Comparison of ENCODE assay signal across 8 cellular contexts in the genomic region with DNA sequence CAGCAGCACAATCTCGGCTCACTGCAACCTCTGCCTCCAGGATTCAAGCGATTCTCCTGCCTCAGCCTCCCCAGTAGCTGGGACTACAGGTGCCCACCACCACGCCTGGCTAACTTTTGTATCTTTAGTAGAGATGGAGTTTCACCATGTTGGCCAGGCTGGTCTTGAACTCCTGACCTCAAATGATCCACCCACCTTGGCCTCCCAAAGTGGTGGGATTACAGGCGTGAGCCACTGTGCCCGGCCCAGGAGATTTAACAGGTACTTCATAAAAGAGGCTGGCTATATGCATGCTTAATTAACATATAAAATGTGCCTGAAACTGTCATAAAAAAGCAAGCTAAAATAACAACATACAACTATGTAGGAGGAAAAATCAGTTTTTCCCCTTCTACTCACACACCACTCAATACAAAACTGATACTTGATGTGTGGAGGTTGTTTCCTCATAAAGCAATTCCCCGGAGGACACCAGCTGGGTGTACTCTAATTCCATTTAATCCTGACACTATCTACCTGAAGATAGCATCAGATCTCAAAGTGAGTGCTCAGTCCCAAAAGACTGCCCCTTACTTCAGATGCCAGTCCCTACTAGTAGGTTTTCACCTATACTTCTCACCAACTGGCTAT. TPM values are rescaled to one million over a fixed set of nuclear protein-coding genes. Genes with fewer than 3 reads are reported as not detected.
DNase-seq lines count a peak whose midpoint lies in the region; ATAC-seq and TF ChIP-seq lines count a peak whose summit lies in the region.
"Not testable (repeated sequence)": the region's sequence is repeated elsewhere in the genome, so short reads cannot be mapped to it uniquely, and the experiment has no call there.

No MANE protein-coding gene starts in this region.

- POLR2A ChIA-PET in GM10248 (lab: Yijun Ruan, JAX): interaction anchor here (0.7 kb wide), 1 partner anchor 9 kb away, joined by 3 read pairs; no protein-coding TSS in a partner anchor
- POLR2A ChIA-PET in activated CD8-positive, alpha-beta T cell treated with anti-CD3 and anti-CD28 coated beads for 36 hours (lab: Charles Lee): interaction anchor here (0.7 to 1.0 kb wide), 2 partner anchors 26 to 29 kb away, joined by 3 read pairs; no protein-coding TSS in a partner anchor

- not testable (repeated sequence) for TF ChIP-seq CTCF in GM10248 (IDR thresholded peaks at IDR 0.05; ENCODE audit: control extremely low read depth, extremely low read depth, low read depth, missing control alignments); activated CD8-positive, alpha-beta T cell treated with anti-CD3 and anti-CD28 coated beads for 36 hours (IDR thresholded peaks at IDR 0.05); chondrocyte (IDR thresholded peaks at IDR 0.05)

- DNase-seq in GM10248 (ENCODE audit: extremely low spot score): peak; percentile 22
- peak; percentile 0 for DNase-seq in NCI-H69 (lab: John Stamatoyannopoulos, UW)
- not testable (repeated sequence) for DNase-seq in activated CD8-positive, alpha-beta T cell treated with anti-CD3 and anti-CD28 coated beads for 36 hours; chondrocyte (ENCODE audit: low spot score)

- H3K4me3 Mint-ChIP-seq in activated CD8-positive, alpha-beta T cell treated with anti-CD3 and anti-CD28 coated beads for 36 hours; chondrocyte (ENCODE audit: unreplicated experiment): not testable (repeated sequence)

- intact Hi-C loops in activated CD8-positive, alpha-beta T cell treated with anti-CD3 and anti-CD28 coated beads for 36 hours (cut with micrococcal nuclease): not testable (repeated sequence)

- peak overlapping the region; percentile 9 for H3K27ac Mint-ChIP-seq in activated CD8-positive, alpha-beta T cell treated with anti-CD3 and anti-CD28 coated beads for 36 hours
- H3K27ac Mint-ChIP-seq in chondrocyte (ENCODE audit: unreplicated experiment): peak overlapping the region; percentile 32

- peaks cover 47% of the 10 kb centered on the region for H3K4me1 Mint-ChIP-seq in activated CD8-positive, alpha-beta T cell treated with anti-CD3 and anti-CD28 coated beads for 36 hours (ENCODE audit: low read depth)
- peaks cover 71% of the 10 kb centered on the region for H3K4me1 Mint-ChIP-seq in chondrocyte (ENCODE audit: low read depth)

- ATAC-seq in GM18868 (IDR thresholded peaks at IDR 0.05; ENCODE audit: unreplicated experiment) (peak; percentile 90), GM21529 (IDR thresholded peaks at IDR 0.05; ENCODE audit: unreplicated experiment) (peak; percentile 85), HG02798 (IDR thresholded peaks at IDR 0.05; ENCODE audit: poor library complexity, unreplicated experiment) (peak; percentile 74), HG03432 (IDR thresholded peaks at IDR 0.05; ENCODE audit: unreplicated experiment) (peak; percentile 84)
- peak; percentile 55 for ATAC-seq in activated CD8-positive, alpha-beta T cell treated with anti-CD3 and anti-CD28 coated beads for 36 hours

- not testable (repeated sequence) for H3K9me3 Mint-ChIP-seq in activated CD8-positive, alpha-beta T cell treated with anti-CD3 and anti-CD28 coated beads for 36 hours; chondrocyte (ENCODE audit: low read depth)

- peaks cover 28% of the 10 kb centered on the region for H3K36me3 Mint-ChIP-seq in activated CD8-positive, alpha-beta T cell treated with anti-CD3 and anti-CD28 coated beads for 36 hours (ENCODE audit: low read depth)
- H3K36me3 Mint-ChIP-seq in chondrocyte (ENCODE audit: low read depth): peaks cover 28% of the 10 kb centered on the region

- CTCF ChIA-PET in GM10248 (lab: Yijun Ruan, JAX): interaction anchor here (1.0 to 1.8 kb wide), 6 partner anchors 10 to 49 kb away, joined by 3 to 6 read pairs (median 5); no protein-coding TSS in a partner anchor
- CTCF ChIA-PET in activated CD8-positive, alpha-beta T cell treated with anti-CD3 and anti-CD28 coated beads for 36 hours (lab: Charles Lee): interaction anchor here (1.0 to 1.8 kb wide), 2 partner anchors 12 to 22 kb away, joined by 4 to 5 read pairs; a partner anchor contains a TSS

- not testable (repeated sequence) for H3K27me3 Mint-ChIP-seq in activated CD8-positive, alpha-beta T cell treated with anti-CD3 and anti-CD28 coated beads for 36 hours; chondrocyte (ENCODE audit: low read depth)

RNA-seq across cellular contexts. Expression of a gene that starts 22.7 kb away (rescaled TPM):
- total RNA-seq in activated CD8-positive, alpha-beta T cell treated with anti-CD3 and anti-CD28 coated beads for 36 hours: 10 to 100 TPM; 32.9 to 35.3 TPM
- 92.5 to 124 TPM (median 104 TPM) in 3 replicates for total RNA-seq in chondrocyte
